In genomic region chr1:19289244-19289643, GRCh38 we compare ENCODE assay signal across 7 cellular contexts. TPM values are rescaled to one million over a fixed set of nuclear protein-coding genes. Genes with fewer than 3 reads are reported as not detected.
DNase-seq lines count a peak whose midpoint lies in the region; ATAC-seq and TF ChIP-seq lines count a peak whose summit lies in the region.
"Had no signal": no experiment of that assay in that cellular context is flagged by ENCODE, and none has a peak within 500 bp of the region (broad histone marks: within the 10 kb centered on the region; RNA-seq: fewer than 3 reads in every experiment).

No MANE protein-coding gene starts in this region.

- ATAC-seq in natural killer cell: no peak
- ATAC-seq in GM19397 (IDR thresholded peaks at IDR 0.05; ENCODE audit: unreplicated experiment): no peak
- no peak for ATAC-seq in HG02642 (IDR thresholded peaks at IDR 0.05; ENCODE audit: poor library complexity, unreplicated experiment)

- H3K36me3 ChIP-seq in H7 (replicated peaks; ENCODE audit: control insufficient read depth, insufficient read depth, low read length) (no peaks in the 10 kb centered on the region), colonic mucosa (no peaks in the 10 kb centered on the region)

- peak overlapping the region; percentile 66 for H3K4me3 Mint-ChIP-seq in natural killer cell

- peaks cover 2% of the 10 kb centered on the region in 2 donors for H3K9me3 Mint-ChIP-seq in natural killer cell

- H3K4me1 Mint-ChIP-seq in natural killer cell: peaks cover 12% of the 10 kb centered on the region in 2 donors

- no peaks in the 10 kb centered on the region for H3K9me3 ChIP-seq in colonic mucosa

- peak overlapping the region; percentile 38; the same call in 1 of the 2 replicates for H3K4me3 ChIP-seq in H7 (ENCODE audit: insufficient read depth, low read depth, low read length)
- peak overlapping the region; percentile 51 for H3K4me3 ChIP-seq in colonic mucosa

- peaks cover 12 to 18% of the 10 kb centered on the region in 2 donors for H3K27me3 Mint-ChIP-seq in natural killer cell (ENCODE audit: low read depth in 2 of 2)

- H3K27me3 ChIP-seq in H7 (ENCODE audit: control insufficient read depth, insufficient read depth, low read length) (peaks cover 13% of the 10 kb centered on the region), colonic mucosa (no peaks in the 10 kb centered on the region)

- peak overlapping the region; percentile 73 to 84 for H3K9ac ChIP-seq in colonic mucosa (ENCODE audit: low read depth in 2 of 2, low read length in 2 of 2)

- TF ChIP-seq CTCF in colonic mucosa (IDR thresholded peaks at IDR 0.05) (no peak), natural killer cell (IDR thresholded peaks at IDR 0.05) (no peak)

- no peaks in the 10 kb centered on the region for H3K4me1 ChIP-seq in colonic mucosa

- intact Hi-C loops in colonic mucosa (cut with DNase I) (no loop called here), natural killer cell (cut with micrococcal nuclease) (loop anchor here (1.0 kb wide), 1 partner anchor 17 kb away; no protein-coding TSS in a partner anchor)

- peaks cover 4% of the 10 kb centered on the region for H3K36me3 Mint-ChIP-seq in natural killer cell

- H3K27ac Mint-ChIP-seq in natural killer cell: no peak overlapping the region

- DNase-seq in H7 (no peak), colonic mucosa (no peak), natural killer cell (no peak), NCI-H187 (lab: John Stamatoyannopoulos, UW) (no peak)
- DNase-seq: NCI-H774 had no signal

- H3K27ac ChIP-seq in colonic mucosa: peak overlapping the region; percentile 76

RNA-seq across cellular contexts. Expression of gene AKR7A3, which starts 0.7 kb away (rescaled TPM):
- 0.69 and 1.8 TPM in 2 replicates for total RNA-seq in H7 (2014; rRNA removed; shearing (Covaris generic))
- 100 to 1,000 TPM in 1 of 2 donors, 10 to 100 TPM in 1; 97.0 to 119 TPM for total RNA-seq in colonic mucosa
- 1 to 10 TPM; 1.1 to 2.0 (median 1.5) TPM for total RNA-seq in natural killer cell

RNA-seq across cellular contexts. Expression of gene AKR7A2, which starts 22.7 kb away (rescaled TPM):
- total RNA-seq in H7 (2014; rRNA removed; shearing (Covaris generic)): 90.2 and 92.4 TPM in 2 replicates
- total RNA-seq in colonic mucosa (100 to 1,000 TPM; 112 to 129 TPM), natural killer cell (10 to 100 TPM; 25.5 to 31.9 (median 28.9) TPM)

RNA-seq across cellular contexts. Expression of gene SLC66A1, which starts 22.9 kb away (rescaled TPM):
- total RNA-seq in H7 (2014; rRNA removed; shearing (Covaris generic)): 25.7 and 29.5 TPM in 2 replicates
- 10 to 100 TPM; 10.6 to 13.1 TPM for total RNA-seq in colonic mucosa
- 1 to 10 TPM; 5.8 to 8.5 (median 7.6) TPM for total RNA-seq in natural killer cell

RNA-seq across cellular contexts. Expression of gene MRTO4, which starts 37.6 kb away (rescaled TPM):
- 77.4 and 82.4 TPM in 2 replicates for total RNA-seq in H7 (2014; rRNA removed; shearing (Covaris generic))
- total RNA-seq in colonic mucosa (10 to 100 TPM; 12.7 to 46.0 TPM), natural killer cell (10 to 100 TPM in 2 of 3 donors, 1 to 10 TPM in 1; 9.7 to 15.8 (median 13.5) TPM)

RNA-seq across cellular contexts. Expression of gene EMC1, which starts 37.9 kb away (rescaled TPM):
- 58.6 and 65.5 TPM in 2 replicates for total RNA-seq in H7 (2014; rRNA removed; shearing (Covaris generic))
- total RNA-seq in colonic mucosa (10 to 100 TPM; 35.3 to 51.1 TPM), natural killer cell (10 to 100 TPM; 30.7 to 36.0 (median 33.5) TPM)

Comparison
In these comparisons a context has a peak if more than half of its experiments do, and no peak if none do; other contexts are left out.
1. RNA of gene AKR7A3, which starts 0.7 kb away (total RNA-seq): 97.0 to 119 TPM in colonic mucosa; 1.1 to 2.0 TPM in natural killer cell and 0.69 to 1.8 TPM in H7; every median in the first group is over 10 times any median in the second.